25 cellular contexts compared by ENCODE assay signal in the genomic region with DNA sequence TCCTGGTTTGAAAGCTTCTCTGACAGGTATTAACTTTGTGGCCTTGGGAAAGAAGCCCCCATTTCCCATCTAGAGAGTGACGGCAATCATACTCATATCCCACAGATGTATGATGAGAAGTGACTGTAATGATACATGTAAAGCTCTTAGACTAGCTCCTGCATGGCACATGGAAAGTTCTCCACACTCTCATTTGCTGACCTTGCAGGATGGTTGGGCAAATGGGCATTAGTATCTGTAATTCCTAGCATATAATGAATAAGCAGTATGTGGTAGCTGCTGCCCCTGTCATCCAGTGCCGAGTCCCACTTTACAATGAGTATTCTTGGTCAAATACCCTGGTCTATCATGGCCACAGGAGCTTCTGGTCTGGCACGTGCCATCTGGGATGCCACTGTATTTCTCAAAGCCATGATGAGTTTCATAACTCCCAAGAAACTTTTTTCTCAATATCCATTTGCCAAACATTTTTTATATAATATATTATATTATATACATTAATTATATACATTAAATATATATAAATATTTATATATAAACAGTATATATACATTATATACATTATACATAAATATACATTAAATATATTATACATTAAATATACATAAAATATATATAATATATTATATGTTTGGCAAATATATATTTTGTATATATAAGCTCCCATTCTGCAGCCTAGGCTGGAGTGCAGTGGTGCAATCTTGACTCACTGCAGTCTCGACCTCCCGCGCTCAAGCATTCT.
DNase-seq lines count a peak whose midpoint lies in the region; ATAC-seq, FAIRE-seq and TF ChIP-seq lines count a peak whose summit lies in the region.
"Had no signal": no experiment of that assay in that cellular context is flagged by ENCODE, and none has a peak within 500 bp of the region (broad histone marks: within the 10 kb centered on the region; RNA-seq: fewer than 3 reads in every experiment).

No MANE protein-coding gene starts in this region.

- BruUV-seq in IMR-90 (replicated peaks; lab: Mats Ljungman, UMichigan): no TSS peak

- no peaks in the 10 kb centered on the region for H3K4me1 ChIP-seq in A549
- no peaks in the 10 kb centered on the region for H3K4me1 ChIP-seq in IMR-90 (ENCODE audit: control insufficient read depth, insufficient read depth, low read length)
- peaks cover 12% of the 10 kb centered on the region for H3K4me1 ChIP-seq in osteoblast (ENCODE audit: insufficient read depth, low read length)
- no peaks in the 10 kb centered on the region for H3K4me1 ChIP-seq in adrenal gland (replicated peaks in 1 of 2)
- H3K4me1 ChIP-seq in lower lobe of right lung: no peaks in the 10 kb centered on the region
- H3K4me1 ChIP-seq: BE2C; BLaER1 treated with 17β-estradiol and CSF1 and Interleukin-3, amounts not matched to agents 10 nM and 100 nM had no signal

- H2BK20ac ChIP-seq in IMR-90 (ENCODE audit: low read depth, low read length): no peak overlapping the region

- ATAC-seq in A549 (no peak), IMR-90 (ENCODE audit: low read depth) (no peak), lower lobe of right lung (no peak), GM18858 (IDR thresholded peaks at IDR 0.05; ENCODE audit: unreplicated experiment) (no peak)

- no peak for TF ChIP-seq EP300 in A549 (IDR thresholded peaks at IDR 0.05)

- no peak overlapping the region for H2BK15ac ChIP-seq in IMR-90 (ENCODE audit: low read depth, low read length)

- no peak overlapping the region for H3K14ac ChIP-seq in IMR-90 (replicated peaks; ENCODE audit: low read depth, low read length)

- peaks cover 3% of the 10 kb centered on the region; the same call in 1 of the 2 replicates for H3K9me1 ChIP-seq in IMR-90 (ENCODE audit: insufficient read depth, low read length)

- DNase-seq in A549 (ENCODE audit: low read depth in 1 of 2, low spot score in 1 of 2) (no peak), IMR-90 (no peak), frontal cortex (ENCODE audit: low spot score in 2 of 2) (no peak), osteoblast (ENCODE audit: insufficient read length, low spot score, missing footprints) (no peak), adrenal gland (no peak), lower lobe of right lung (no peak), hypothalamus (lab: John Stamatoyannopoulos, UW) (no peak)
- DNase-seq: ACHN; AML-193; BE2C; CD4-positive, alpha-beta T cell; CD8-positive, alpha-beta memory T cell; DMS 273 treated with DMSO at 0.1 percent for 48 hours; DMS79; EL; GF-D8; GM23248; H7; HCEC 1CT had no signal

- no peak for TF ChIP-seq CTCF in A549 (IDR thresholded peaks at IDR 0.05)
- TF ChIP-seq CTCF in IMR-90 (conservative IDR thresholded peaks at IDR 0.05; ENCODE audit: low read depth, low read length): no peak
- TF ChIP-seq CTCF in osteoblast (IDR thresholded peaks at IDR 0.05; ENCODE audit: extremely low read depth, low read depth, low read length): no peak
- no peak for TF ChIP-seq CTCF in adrenal gland (IDR thresholded peaks at IDR 0.05)
- TF ChIP-seq CTCF in lower lobe of right lung (IDR thresholded peaks at IDR 0.05): no peak

- H4K8ac ChIP-seq in IMR-90 (ENCODE audit: low read depth in 2 of 2, low read length in 2 of 2): no peak overlapping the region

- H3K27me3 ChIP-seq in IMR-90 (ENCODE audit: control insufficient read depth, insufficient read depth, low read length): no peaks in the 10 kb centered on the region
- H3K27me3 ChIP-seq in osteoblast (ENCODE audit: insufficient read depth, low read length): no peaks in the 10 kb centered on the region
- no peaks in the 10 kb centered on the region for H3K27me3 ChIP-seq in adrenal gland
- no peaks in the 10 kb centered on the region for H3K27me3 ChIP-seq in lower lobe of right lung (ENCODE audit: low read depth)
- H3K27me3 ChIP-seq: BE2C; BLaER1 treated with 17β-estradiol and CSF1 and Interleukin-3, amounts not matched to agents 10 nM and 100 nM had no signal

- no peak overlapping the region for H3K27ac ChIP-seq in A549
- H3K27ac ChIP-seq in IMR-90 (ENCODE audit: insufficient read depth, low read length): no peak overlapping the region
- peak overlapping the region; percentile 39 for H3K27ac ChIP-seq in osteoblast (ENCODE audit: low read depth, low read length)
- no peak overlapping the region for H3K27ac ChIP-seq in adrenal gland
- H3K27ac ChIP-seq in lower lobe of right lung: no peak overlapping the region
- H3K27ac ChIP-seq: BLaER1 treated with 17β-estradiol and CSF1 and Interleukin-3, amounts not matched to agents 10 nM and 100 nM; GM23248 had no signal

- POLR2A ChIA-PET in A549 (lab: Yijun Ruan, JAX) (no interaction called here), IMR-90 (lab: Charles Lee; ENCODE audit: unreplicated experiment) (no interaction called here)

- H3K4me2 ChIP-seq in A549 (no peak overlapping the region), IMR-90 (ENCODE audit: low read depth, low read length) (no peak overlapping the region), osteoblast (ENCODE audit: insufficient read depth, low read length) (no peak overlapping the region)
- H3K4me2 ChIP-seq: BLaER1 treated with 17β-estradiol and CSF1 and Interleukin-3, amounts not matched to agents 10 nM and 100 nM had no signal

- H4K20me1 ChIP-seq in IMR-90 (ENCODE audit: insufficient read depth, low read length): no peaks in the 10 kb centered on the region
- no peaks in the 10 kb centered on the region for H4K20me1 ChIP-seq in osteoblast (ENCODE audit: insufficient read depth, low read length)
- H4K20me1 ChIP-seq: BLaER1 treated with 17β-estradiol and CSF1 and Interleukin-3, amounts not matched to agents 10 nM and 100 nM had no signal

- no peak overlapping the region for H3K23ac ChIP-seq in IMR-90 (ENCODE audit: low read depth, low read length)

- no peak overlapping the region for H4K91ac ChIP-seq in IMR-90 (ENCODE audit: insufficient read depth, low read depth, low read length)

- no peak overlapping the region for H2BK5ac ChIP-seq in IMR-90 (ENCODE audit: low read depth, low read length, poor library complexity, severe bottlenecking)

- no peak overlapping the region for H2AFZ ChIP-seq in IMR-90 (replicated peaks; ENCODE audit: low read length, poor library complexity)
- no peak overlapping the region for H2AFZ ChIP-seq in osteoblast (ENCODE audit: low read length)
- H2AFZ ChIP-seq: GM23248 had no signal

- no peak overlapping the region for H4K5ac ChIP-seq in IMR-90 (ENCODE audit: low read depth, low read length)

- TF ChIP-seq POLR2A in A549 (IDR thresholded peaks at IDR 0.05; ENCODE audit: low read length) (no peak), IMR-90 (IDR thresholded peaks at IDR 0.05; ENCODE audit: low read depth, low read length) (no peak), adrenal gland (IDR thresholded peaks at IDR 0.05) (no peak)

- H3K9me3 ChIP-seq in A549 (no peaks in the 10 kb centered on the region), IMR-90 (ENCODE audit: control insufficient read depth, insufficient read depth, low read length) (no peaks in the 10 kb centered on the region), osteoblast (ENCODE audit: low read depth, low read length) (no peaks in the 10 kb centered on the region), adrenal gland (replicated peaks in 1 of 3) (peaks cover 0 to 8% (median 0%) of the 10 kb centered on the region in 3 donors), lower lobe of right lung (no peaks in the 10 kb centered on the region)
- H3K9me3 ChIP-seq: BE2C; BLaER1 treated with 17β-estradiol and CSF1 and Interleukin-3, amounts not matched to agents 10 nM and 100 nM had no signal

- CTCF ChIA-PET in A549 (lab: Yijun Ruan, JAX) (no interaction called here), IMR-90 (lab: Yijun Ruan, JAX) (no interaction called here)

- H3K4me3 ChIP-seq in A549: no peak overlapping the region
- no peak overlapping the region for H3K4me3 ChIP-seq in IMR-90 (ENCODE audit: insufficient read depth, low read depth, low read length)
- H3K4me3 ChIP-seq in osteoblast (ENCODE audit: insufficient read depth, low read length): no peak overlapping the region
- H3K4me3 ChIP-seq in adrenal gland: no peak overlapping the region
- no peak overlapping the region for H3K4me3 ChIP-seq in lower lobe of right lung
- H3K4me3 ChIP-seq: BLaER1 treated with 17β-estradiol and CSF1 and Interleukin-3, amounts not matched to agents 10 nM and 100 nM; GM23248 had no signal

- H3K18ac ChIP-seq in IMR-90 (ENCODE audit: low read depth, low read length): no peak overlapping the region

- dilution Hi-C loops in IMR-90 (cut with HindIII; ENCODE audit: low sequenced_read_pairs, unreplicated experiment): no loop called here

- TF ChIP-seq RAD21 in A549 (conservative IDR thresholded peaks at IDR 0.05 in 1 of 2, IDR thresholded peaks at IDR 0.05 in 1 of 2): no peak
- no peak for TF ChIP-seq RAD21 in IMR-90 (IDR thresholded peaks at IDR 0.05; ENCODE audit: low read length)

- H2BK120ac ChIP-seq in IMR-90 (ENCODE audit: low read depth, low read length): no peak overlapping the region

- H3K9ac ChIP-seq in IMR-90 (ENCODE audit: low read depth, low read length): no peak overlapping the region
- H3K9ac ChIP-seq: BLaER1 treated with 17β-estradiol and CSF1 and Interleukin-3, amounts not matched to agents 10 nM and 100 nM; GM23248 had no signal

- H2AK9ac ChIP-seq in IMR-90 (replicated peaks; ENCODE audit: low read depth, low read length, poor library complexity): no peak overlapping the region

- H3K56ac ChIP-seq in IMR-90 (ENCODE audit: extremely low read depth, insufficient read depth, low read length): no peak overlapping the region

- no peak overlapping the region for H3K4ac ChIP-seq in IMR-90 (ENCODE audit: low read depth, low read length)

- intact Hi-C loops in IMR-90 (cut with micrococcal nuclease): no loop called here
- intact Hi-C loops in adrenal gland (cut with DNase I): no loop called here
- intact Hi-C loops in lower lobe of right lung (cut with DNase I): no loop called here

- 50% methylated on average over 6 of the region's 6 CpGs for WGBS in A549 (ENCODE audit: missing lambda C conversion rate)
- no CpG with 5 or more reads among the region's 6 CpGs for WGBS in IMR-90 (ENCODE audit: extremely low coverage in 2 of 2, insufficient read length in 1 of 2), 2 experiments
- WGBS in adrenal gland, 4 donors: 79 to 83% (median 81%) methylated on average over 6 of the region's 6 CpGs

- in situ Hi-C loops in IMR-90 (cut with MboI; ENCODE audit: low sequenced_read_pairs): no loop called here

- no peaks in the 10 kb centered on the region for H3K79me2 ChIP-seq in osteoblast (ENCODE audit: insufficient read depth, low read length)

- H2AK5ac ChIP-seq in IMR-90 (ENCODE audit: low read depth, low read length): peak overlapping the region; percentile 18; the same call in 1 of the 2 replicates

- no peaks in the 10 kb centered on the region; a peak in 1 of 4 replicates for H3K79me1 ChIP-seq in IMR-90 (ENCODE audit: low read depth in 1 of 2, low read length in 2 of 2)

- FAIRE-seq in A549 (lab: Jason Lieb, UNC) (no peak), frontal cortex (lab: Jason Lieb, UNC) (peak; percentile 6)
- FAIRE-seq: D721Med, GM12891, GM18507, H1 had no signal

- H3K36me3 ChIP-seq in IMR-90 (ENCODE audit: control insufficient read depth, insufficient read depth, low read length) (no peaks in the 10 kb centered on the region), osteoblast (ENCODE audit: insufficient read depth, low read length) (no peaks in the 10 kb centered on the region), adrenal gland (replicated peaks in 1 of 2) (no peaks in the 10 kb centered on the region), lower lobe of right lung (no peaks in the 10 kb centered on the region)
- H3K36me3 ChIP-seq: BE2C; BLaER1 treated with 17β-estradiol and CSF1 and Interleukin-3, amounts not matched to agents 10 nM and 100 nM had no signal
